25 cellular contexts compared by ENCODE assay signal in genomic region chr3:63774776-63775175, GRCh38. TPM values are rescaled to one million over a fixed set of nuclear protein-coding genes. Genes with fewer than 3 reads are reported as not detected.
"Had no signal": no experiment of that assay in that cellular context is flagged by ENCODE, and none has a peak within 500 bp of the region (broad histone marks: within the 10 kb centered on the region; RNA-seq: fewer than 3 reads in every experiment).

No MANE protein-coding gene starts in this region.

- H3K36me3 Mint-ChIP-seq: activated CD4-positive, alpha-beta memory T cell treated with anti-CD3 and anti-CD28 coated beads for 36 hours; activated CD8-positive, alpha-beta memory T cell treated with anti-CD3 and anti-CD28 coated beads, Interleukin-2, amount 10 ng/mL, durations not matched to agents 7 days and 5 days; memory B cell; naive thymus-derived CD4-positive, alpha-beta T cell had no signal

- H3K4me3 ChIP-seq: mucosa of descending colon, tibial artery, uterus had no signal

- ATAC-seq: activated CD4-positive, alpha-beta T cell treated with anti-CD3 and anti-CD28 coated beads for 36 hours; activated CD8-positive, alpha-beta memory T cell treated with anti-CD3 and anti-CD28 coated beads, Interleukin-2, amount 10 ng/mL, durations not matched to agents 7 days and 5 days; left ventricle myocardium superior; mucosa of descending colon; naive thymus-derived CD4-positive, alpha-beta T cell had no signal

- H3K36me3 ChIP-seq: tibial artery, uterus had no signal

- DNase-seq: activated CD4-positive, alpha-beta memory T cell treated with anti-CD3 and anti-CD28 coated beads for 36 hours; activated CD4-positive, alpha-beta T cell treated with anti-CD3 and anti-CD28 coated beads for 36 hours; activated CD8-positive, alpha-beta memory T cell treated with anti-CD3 and anti-CD28 coated beads, Interleukin-2, amount 10 ng/mL, durations not matched to agents 7 days and 5 days; activated naive CD4-positive, alpha-beta T cell treated with anti-CD3 and anti-CD28 coated beads for 36 hours; activated T-cell treated with anti-CD3 and anti-CD28 coated beads, Interleukin-2, amount 50 U/mL, for 1 hour; hippocampal formation; kidney; left ventricle myocardium superior; mucosa of descending colon; naive thymus-derived CD4-positive, alpha-beta T cell; retina; stimulated activated CD4-positive, alpha-beta T cell treated with anti-CD3 and anti-CD28 coated beads, Interleukin-15, amount 100 ng/mL, for 24 hours; stimulated activated CD4-positive, alpha-beta T cell treated with anti-CD3 and anti-CD28 coated beads, Interleukin-4, amount 100 ng/mL, for 1 hour; stimulated activated naive CD4-positive, alpha-beta T cell; tibial artery; uterus had no signal

- H3K27me3 Mint-ChIP-seq: activated CD4-positive, alpha-beta T cell treated with anti-CD3 and anti-CD28 coated beads for 36 hours; activated CD8-positive, alpha-beta memory T cell treated with anti-CD3 and anti-CD28 coated beads, Interleukin-2, amount 10 ng/mL, durations not matched to agents 7 days and 5 days; memory B cell had no signal

- H3K9me3 ChIP-seq: mucosa of descending colon, tibial artery, uterus had no signal

- H3K4me1 ChIP-seq: parathyroid adenoma, tibial artery, uterus had no signal

- H3K9ac ChIP-seq: parathyroid adenoma had no signal

- H3K27me3 ChIP-seq: tibial artery, uterus had no signal

- H3K79me2 ChIP-seq: parathyroid adenoma had no signal

- H3K9me3 Mint-ChIP-seq: activated naive CD4-positive, alpha-beta T cell treated with anti-CD3 and anti-CD28 coated beads for 36 hours; activated T-helper 2 cell treated with anti-CD3 and anti-CD28 coated beads, Interferon-gamma antibody, Interleukin-2, Interleukin-4, amounts not matched to agents 10 μg/mL and 5 μg/mL and 100 μg/mL, durations not matched to agents 14 hours and 24 hours and 36 hours; memory B cell had no signal

- H3K27ac ChIP-seq: parathyroid adenoma, tibial artery, uterus had no signal

- H2AFZ ChIP-seq: parathyroid adenoma had no signal

- H3K27ac Mint-ChIP-seq: activated CD4-positive, alpha-beta memory T cell treated with anti-CD3 and anti-CD28 coated beads for 36 hours; activated CD4-positive, alpha-beta T cell treated with anti-CD3 and anti-CD28 coated beads for 36 hours; activated CD8-positive, alpha-beta memory T cell treated with anti-CD3 and anti-CD28 coated beads, Interleukin-2, amount 10 ng/mL, durations not matched to agents 7 days and 5 days; activated naive CD4-positive, alpha-beta T cell treated with anti-CD3 and anti-CD28 coated beads for 36 hours; activated T-helper 2 cell treated with anti-CD3 and anti-CD28 coated beads, Interferon-gamma antibody, Interleukin-2, Interleukin-4, amounts not matched to agents 10 μg/mL and 5 μg/mL and 100 μg/mL, durations not matched to agents 14 hours and 24 hours and 36 hours; memory B cell; naive thymus-derived CD4-positive, alpha-beta T cell had no signal

- H3K4me3 Mint-ChIP-seq: activated CD4-positive, alpha-beta memory T cell treated with anti-CD3 and anti-CD28 coated beads for 36 hours; activated CD4-positive, alpha-beta T cell treated with anti-CD3 and anti-CD28 coated beads for 36 hours; activated CD8-positive, alpha-beta memory T cell treated with anti-CD3 and anti-CD28 coated beads, Interleukin-2, amount 10 ng/mL, durations not matched to agents 7 days and 5 days; activated naive CD4-positive, alpha-beta T cell treated with anti-CD3 and anti-CD28 coated beads for 36 hours; memory B cell; naive thymus-derived CD4-positive, alpha-beta T cell had no signal

- H3K4me1 Mint-ChIP-seq: activated CD4-positive, alpha-beta T cell treated with anti-CD3 and anti-CD28 coated beads for 36 hours; activated CD8-positive, alpha-beta memory T cell treated with anti-CD3 and anti-CD28 coated beads, Interleukin-2, amount 10 ng/mL, durations not matched to agents 7 days and 5 days; memory B cell; naive thymus-derived CD4-positive, alpha-beta T cell had no signal

RNA-seq across cellular contexts. Expression of gene C3orf49, which starts 44.3 kb away (rescaled TPM):
- total RNA-seq: activated CD4-positive, alpha-beta memory T cell treated with anti-CD3 and anti-CD28 coated beads for 36 hours; activated CD4-positive, alpha-beta T cell treated with anti-CD3 and anti-CD28 coated beads for 36 hours; activated CD8-positive, alpha-beta memory T cell treated with anti-CD3 and anti-CD28 coated beads, Interleukin-2, amount 10 ng/mL, durations not matched to agents 7 days and 5 days; activated naive CD4-positive, alpha-beta T cell treated with anti-CD3 and anti-CD28 coated beads for 36 hours; activated T-helper 2 cell treated with anti-CD3 and anti-CD28 coated beads, Interferon-gamma antibody, Interleukin-2, Interleukin-4, amounts not matched to agents 10 μg/mL and 5 μg/mL and 100 μg/mL, durations not matched to agents 14 hours and 24 hours and 36 hours; cardiac septum; kidney; left ventricle myocardium superior; mucosa of descending colon; naive thymus-derived CD4-positive, alpha-beta T cell; skeletal muscle tissue; subcutaneous adipose tissue; T-helper 1 cell treated with Interleukin-12 subunit alpha and Interleukin-12 subunit beta and Interleukin-4 antibody, amounts not matched to agents 30 ng/mL and 1 ng/mL, for 36 hours; uterus had no signal
- polyA plus RNA-seq: adipose tissue; esophagus; naive thymus-derived CD4-positive, alpha-beta T cell had no signal
